ENCODE assay signal across 9 cellular contexts in genomic region chr21:45224189-45224938, GRCh38.
DNase-seq lines count a peak whose midpoint lies in the region; ATAC-seq and TF ChIP-seq lines count a peak whose summit lies in the region.
"Had no signal": no experiment of that assay in that cellular context is flagged by ENCODE, and none has a peak within 500 bp of the region (broad histone marks: within the 10 kb centered on the region; RNA-seq: fewer than 3 reads in every experiment).

No MANE protein-coding gene starts in this region.

- intact Hi-C loops in MCF 10A (cut with micrococcal nuclease), result no loop called here

- TF ChIP-seq CTCF in GM13976 (IDR thresholded peaks at IDR 0.05; ENCODE audit: borderline replicate concordance, control extremely low read depth, extremely low read depth, insufficient read depth, missing control alignments), result no peak
- no peak for TF ChIP-seq CTCF in osteoblast (IDR thresholded peaks at IDR 0.05; ENCODE audit: extremely low read depth, low read depth, low read length)
- TF ChIP-seq CTCF in MCF 10A (IDR thresholded peaks at IDR 0.05; ENCODE audit: unreplicated experiment), result no peak

- no peaks in the 10 kb centered on the region for H3K79me2 ChIP-seq in osteoblast (ENCODE audit: insufficient read depth, low read length)

- H4K20me1 ChIP-seq in osteoblast (ENCODE audit: insufficient read depth, low read length), result peaks cover 7% of the 10 kb centered on the region

- peak; percentile 47 for DNase-seq in GM13976 (ENCODE audit: low spot score)
- peak; percentile 62 to 72 (median 69) for DNase-seq in T-helper 17 cell
- peak; percentile 44 for DNase-seq in activated gamma-delta T cell (lab: John Stamatoyannopoulos, UW)
- peak; percentile 65 for DNase-seq in osteoblast (ENCODE audit: insufficient read length, low spot score, missing footprints)
- no peak for DNase-seq in MCF 10A (ENCODE audit: unreplicated experiment)
- DNase-seq in NCI-H526 treated with DMSO at 0.1 percent for 48 hours (lab: John Stamatoyannopoulos, UW), result no peak
- DNase-seq: DMS53 had no signal

- CTCF ChIA-PET in MCF 10A (lab: Yijun Ruan, JAX), result interaction anchor here (1.2 kb wide), 1 partner anchor 83 kb away, joined by 4 read pairs; no protein-coding TSS in a partner anchor

- peaks cover 34% of the 10 kb centered on the region for H3K4me1 Mint-ChIP-seq in T-helper 17 cell
- peaks cover 11% of the 10 kb centered on the region for H3K4me1 Mint-ChIP-seq in MCF 10A (ENCODE audit: insufficient read depth, unreplicated experiment)

- peak overlapping the region; percentile 95 for H3K27ac Mint-ChIP-seq in T-helper 17 cell
- H3K27ac Mint-ChIP-seq in MCF 10A (ENCODE audit: low read depth, unreplicated experiment), result no peak overlapping the region

- in situ Hi-C loops in GM13976 (cut with MboI; ENCODE audit: low sequenced_read_pairs, unreplicated experiment), result no loop called here

- H3K36me3 Mint-ChIP-seq in T-helper 17 cell (ENCODE audit: low read depth), result peaks cover 2% of the 10 kb centered on the region
- H3K36me3 Mint-ChIP-seq in MCF 10A (ENCODE audit: insufficient read depth, unreplicated experiment), result peaks cover 9% of the 10 kb centered on the region

- H2AFZ ChIP-seq in osteoblast (ENCODE audit: low read length), result no peak overlapping the region

- H3K27ac ChIP-seq in osteoblast (ENCODE audit: low read depth, low read length), result no peak overlapping the region
- H3K27ac ChIP-seq: ascending aorta had no signal

- POLR2A ChIA-PET in MCF 10A (lab: Yijun Ruan, JAX), result no interaction called here

- H3K27me3 Mint-ChIP-seq in T-helper 17 cell (no peaks in the 10 kb centered on the region), MCF 10A (ENCODE audit: insufficient read depth, unreplicated experiment) (no peaks in the 10 kb centered on the region)

- H3K9me3 ChIP-seq in T-helper 17 cell (ENCODE audit: control insufficient read depth, low read length, poor library complexity, severe bottlenecking), result no peaks in the 10 kb centered on the region
- no peaks in the 10 kb centered on the region for H3K9me3 ChIP-seq in osteoblast (ENCODE audit: low read depth, low read length)
- H3K9me3 ChIP-seq: ascending aorta had no signal

- BruUV-seq in MCF 10A (replicated peaks; lab: Mats Ljungman, UMichigan), result no TSS peak

- H3K4me3 ChIP-seq in osteoblast (ENCODE audit: insufficient read depth, low read length), result no peak overlapping the region
- H3K4me3 ChIP-seq: ascending aorta had no signal

- H3K27me3 ChIP-seq in osteoblast (ENCODE audit: insufficient read depth, low read length), result peaks cover 14% of the 10 kb centered on the region
- H3K27me3 ChIP-seq: ascending aorta had no signal

- H3K36me3 ChIP-seq in osteoblast (ENCODE audit: insufficient read depth, low read length), result no peaks in the 10 kb centered on the region

- ATAC-seq in T-helper 17 cell (peak; percentile 84), GM18498 (IDR thresholded peaks at IDR 0.05; ENCODE audit: unreplicated experiment) (no peak)

- H3K4me2 ChIP-seq in osteoblast (ENCODE audit: insufficient read depth, low read length), result no peak overlapping the region

- H3K4me1 ChIP-seq in osteoblast (ENCODE audit: insufficient read depth, low read length), result peaks cover 30% of the 10 kb centered on the region

- H3K4me3 Mint-ChIP-seq in T-helper 17 cell (peak overlapping the region; percentile 86), MCF 10A (ENCODE audit: unreplicated experiment) (no peak overlapping the region)

- H3K9me3 Mint-ChIP-seq in MCF 10A (ENCODE audit: unreplicated experiment), result no peaks in the 10 kb centered on the region

Comparison
In these comparisons a context has a peak if more than half of its experiments do, and no peak if none do; other contexts are left out.
1. DNase-seq: peak in GM13976 (single experiment), T-helper 17 cell (3 of 3), activated gamma-delta T cell (single experiment) and osteoblast (single experiment); none in MCF 10A (single experiment) and NCI-H526 treated with DMSO at 0.1 percent for 48 hours (single experiment).